In the genomic region with DNA sequence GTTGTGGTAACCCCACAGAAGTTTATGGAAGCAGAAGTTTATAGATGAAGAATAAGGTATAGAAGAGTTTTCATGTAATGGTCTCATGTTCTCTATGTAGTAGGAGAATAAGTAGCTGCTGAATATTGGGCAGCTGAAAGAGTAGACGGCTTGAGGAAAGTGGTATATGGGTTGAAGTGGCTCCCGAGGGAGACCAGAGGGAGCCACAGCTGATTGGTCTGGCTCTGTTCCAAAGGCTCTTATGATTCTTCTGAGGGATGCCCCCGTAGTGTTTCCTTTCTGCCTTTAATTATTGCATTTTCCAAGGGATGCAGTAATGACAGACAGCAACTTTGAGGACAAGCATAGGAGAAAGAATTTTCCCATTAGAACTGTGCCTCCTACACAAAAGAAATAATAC, we compare ENCODE assay signal across 1 cellular context.
TF ChIP-seq lines count a peak whose summit lies in the region.

No MANE protein-coding gene starts in this region.

TF ChIP-seq in HepG2, 621 proteins besides CTCF, POLR2A, EP300 and RAD21 (continued from another document):
- TF ChIP-seq, protein P1, sequence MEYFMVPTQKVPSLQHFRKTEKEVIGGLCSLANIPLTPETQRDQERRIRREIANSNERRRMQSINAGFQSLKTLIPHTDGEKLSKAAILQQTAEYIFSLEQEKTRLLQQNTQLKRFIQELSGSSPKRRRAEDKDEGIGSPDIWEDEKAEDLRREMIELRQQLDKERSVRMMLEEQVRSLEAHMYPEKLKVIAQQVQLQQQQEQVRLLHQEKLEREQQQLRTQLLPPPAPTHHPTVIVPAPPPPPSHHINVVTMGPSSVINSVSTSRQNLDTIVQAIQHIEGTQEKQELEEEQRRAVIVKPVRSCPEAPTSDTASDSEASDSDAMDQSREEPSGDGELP (IDR thresholded peaks at IDR 0.05; ENCODE audit: borderline replicate concordance, low read depth) = peak; percentile 72; the same call in 1 of the 2 replicates
- no peak for TF ChIP-seq GATA4 (IDR thresholded peaks at IDR 0.05; ENCODE audit: borderline replicate concordance, low read depth)
TF ChIP-seq in HepG2: peak in this region for 2.
